14 cellular contexts compared by ENCODE assay signal in genomic region chr1:26915204-26915842, GRCh38. TPM values are rescaled to one million over a fixed set of nuclear protein-coding genes. Genes with fewer than 3 reads are reported as not detected.
A peak's percentile ranks its signal among the peaks of the same experiment; 100 is the strongest.
DNase-seq lines count a peak whose midpoint lies in the region; ATAC-seq, FAIRE-seq and TF ChIP-seq lines count a peak whose summit lies in the region.
"Had no signal": no experiment of that assay in that cellular context is flagged by ENCODE, and none has a peak within 500 bp of the region (broad histone marks: within the 10 kb centered on the region; RNA-seq: fewer than 3 reads in every experiment).

No MANE protein-coding gene starts in this region.

- no peaks in the 10 kb centered on the region for H3K9me3 ChIP-seq in duodenal mucosa (ENCODE audit: control insufficient read depth in 1 of 2, low read length in 2 of 2)
- no peaks in the 10 kb centered on the region for H3K9me3 ChIP-seq in mucosa of rectum (ENCODE audit: control insufficient read depth in 2 of 2, low read length in 2 of 2)
- H3K9me3 ChIP-seq: mucosa of descending colon had no signal

- H3K4me3 ChIP-seq in duodenal mucosa (ENCODE audit: low read depth in 1 of 2, low read length in 2 of 2) (no peak overlapping the region), mucosa of rectum (ENCODE audit: low read length in 2 of 2) (no peak overlapping the region)
- H3K4me3 ChIP-seq: mucosa of descending colon had no signal

- H3K9ac ChIP-seq in duodenal mucosa (ENCODE audit: low read depth in 1 of 2, low read length in 2 of 2): peak overlapping the region in 1 of 2 donors; percentile 14
- H3K9ac ChIP-seq in mucosa of rectum (ENCODE audit: low read depth in 1 of 2, low read length in 2 of 2): peak overlapping the region; percentile 25 to 34

- peaks cover 20 to 25% of the 10 kb centered on the region in 2 donors for H3K4me1 ChIP-seq in duodenal mucosa (ENCODE audit: control insufficient read depth in 1 of 2, insufficient read depth in 2 of 2, low read length in 2 of 2)
- H3K4me1 ChIP-seq in mucosa of rectum (ENCODE audit: control insufficient read depth in 2 of 2, insufficient read depth in 2 of 2, low read length in 2 of 2): peaks cover 22 to 40% of the 10 kb centered on the region in 2 donors

- DNase-seq in M059J (ENCODE audit: low read depth) (peak; percentile 43), GM12892 (ENCODE audit: insufficient read length) (no peak), T1000 (lab: John Stamatoyannopoulos, UW) (no peak)
- DNase-seq: activated CD4-positive, alpha-beta T cell treated with anti-CD3 and anti-CD28 coated beads for 1 hour; activated T-cell treated with anti-CD3 and anti-CD28 coated beads, Interleukin-2, amount 50 U/mL, for 1 hour; cortex of kidney; Kasumi-1; stimulated activated CD4-positive, alpha-beta T cell treated with anti-CD3 and anti-CD28 coated beads, Interleukin-4, amount 100 ng/mL, for 4 hours; stimulated activated naive CD4-positive, alpha-beta T cell treated with Interleukin-2 at 50 U/mL for 16 hours had no signal

- no peak for ATAC-seq in GM18520 (IDR thresholded peaks at IDR 0.05; ENCODE audit: unreplicated experiment)
- ATAC-seq: mucosa of descending colon had no signal

- no peak for TF ChIP-seq POLR2A in GM12892 (IDR thresholded peaks at IDR 0.05; ENCODE audit: low read depth, low read length)

- no peaks in the 10 kb centered on the region for H3K27me3 ChIP-seq in duodenal mucosa (ENCODE audit: control insufficient read depth in 1 of 2, insufficient read depth in 2 of 2, low read length in 2 of 2)
- no peaks in the 10 kb centered on the region for H3K27me3 ChIP-seq in mucosa of rectum (ENCODE audit: control insufficient read depth in 2 of 2, insufficient read depth in 2 of 2, low read length in 2 of 2)

- H3K36me3 ChIP-seq in duodenal mucosa (ENCODE audit: control insufficient read depth in 1 of 2, insufficient read depth in 2 of 2, low read length in 2 of 2) (peaks cover 0 to 4% of the 10 kb centered on the region in 2 donors), mucosa of rectum (ENCODE audit: control insufficient read depth in 2 of 2, insufficient read depth in 2 of 2, low read length in 2 of 2) (no peaks in the 10 kb centered on the region)

- H3K27ac ChIP-seq in duodenal mucosa (ENCODE audit: low read depth, low read length): peak overlapping the region; percentile 53
- H3K27ac ChIP-seq in mucosa of rectum (ENCODE audit: low read depth in 2 of 2, low read length in 2 of 2): peak overlapping the region; percentile 38 to 49

- FAIRE-seq in GM12892 (lab: Jason Lieb, UNC): no peak

RNA-seq across cellular contexts. Expression of gene NR0B2, which starts 1.5 kb away (rescaled TPM):
- not detected in 2 replicates for total RNA-seq in M059J (2014; rRNA removed; shearing (Covaris generic))
- not detected for polyA plus RNA-seq in GM12892 (2012; ENCODE audit: missing spikeins)
- total RNA-seq: pulmonary artery endothelial cell had no signal

RNA-seq across cellular contexts. Expression of gene NUDC, which starts 6.2 kb away (rescaled TPM):
- 63.5 and 80.9 TPM in 2 replicates for total RNA-seq in M059J (2014; rRNA removed; shearing (Covaris generic))
- 48.0 TPM for polyA plus RNA-seq in GM12892 (2012; ENCODE audit: missing spikeins)

RNA-seq across cellular contexts. Expression of gene GPATCH3, which starts 15.1 kb away (rescaled TPM):
- 5.6 and 14.5 TPM in 2 replicates for total RNA-seq in M059J (2014; rRNA removed; shearing (Covaris generic))
- 6.0 TPM for polyA plus RNA-seq in GM12892 (2012; ENCODE audit: missing spikeins)

RNA-seq across cellular contexts. Expression of gene GPN2, which starts 25.2 kb away (rescaled TPM):
- total RNA-seq in M059J (2014; rRNA removed; shearing (Covaris generic)): 9.5 and 15.7 TPM in 2 replicates
- polyA plus RNA-seq in GM12892 (2012; ENCODE audit: missing spikeins): 16.8 TPM

RNA-seq across cellular contexts. Expression of gene KDF1, which starts 44.9 kb away (rescaled TPM):
- total RNA-seq in M059J (2014; rRNA removed; shearing (Covaris generic)): not detected in 2 replicates
- polyA plus RNA-seq in GM12892 (2012; ENCODE audit: missing spikeins): 0.15 TPM
- total RNA-seq: pulmonary artery endothelial cell had no signal
